In genomic region chr12:4604684-4605193, GRCh38 we compare ENCODE assay signal across 8 cellular contexts. TPM values are rescaled to one million over a fixed set of nuclear protein-coding genes. Genes with fewer than 3 reads are reported as not detected.
A peak's percentile ranks its signal among the peaks of the same experiment; 100 is the strongest.
DNase-seq lines count a peak whose midpoint lies in the region; ATAC-seq and TF ChIP-seq lines count a peak whose summit lies in the region.

No MANE protein-coding gene starts in this region.

- ATAC-seq in HG02840 (IDR thresholded peaks at IDR 0.05; ENCODE audit: low FRiP score, unreplicated experiment) = peak; percentile 90

- TF ChIP-seq POLR2A in GM15510 (IDR thresholded peaks at IDR 0.05; ENCODE audit: borderline replicate concordance, extremely low read depth, insufficient read length) = peak; percentile 61

- peak; percentile 100 for TF ChIP-seq CTCF in astrocyte of the cerebellum (IDR thresholded peaks at IDR 0.05; ENCODE audit: low read depth, low read length, missing control alignments)
- TF ChIP-seq CTCF in retinal pigment epithelial cell (conservative IDR thresholded peaks at IDR 0.05; ENCODE audit: low read depth, low read length) = peak; percentile 99

- DNase-seq in NCI-H1436 treated with DMSO at 0.1 percent for 48 hours (lab: John Stamatoyannopoulos, UW) (peak; percentile 27), T-helper 22 cell (ENCODE audit: low read depth) (peak; percentile 36), astrocyte of the cerebellum (ENCODE audit: low read depth) (peak; percentile 66), hippocampal formation (lab: John Stamatoyannopoulos, UW) (peak; percentile 78 to 90), retinal pigment epithelial cell (ENCODE audit: low read depth) (peak; percentile 53), mesenteric fat pad (ENCODE audit: low spot score) (no peak)

- in situ Hi-C loops in astrocyte of the cerebellum (cut with HindIII; ENCODE audit: low sequenced_read_pairs) = no loop called here

- H3K4me3 ChIP-seq in astrocyte of the cerebellum (ENCODE audit: low read depth, low read length) (peak overlapping the region; percentile 96), retinal pigment epithelial cell (ENCODE audit: low read length) (peak overlapping the region; percentile 90)

RNA-seq across cellular contexts. Expression of gene DYRK4, which starts 42.7 kb away (rescaled TPM):
- 14.9 TPM for total RNA-seq in mesenteric fat pad

RNA-seq across cellular contexts. Expression of gene AKAP3, which starts 44.1 kb away (rescaled TPM):
- total RNA-seq in mesenteric fat pad = 0.26 TPM

RNA-seq across cellular contexts. Expression of gene NDUFA9, which starts 44.2 kb away (rescaled TPM):
- total RNA-seq in mesenteric fat pad = 63.2 TPM
